In the genomic region with DNA sequence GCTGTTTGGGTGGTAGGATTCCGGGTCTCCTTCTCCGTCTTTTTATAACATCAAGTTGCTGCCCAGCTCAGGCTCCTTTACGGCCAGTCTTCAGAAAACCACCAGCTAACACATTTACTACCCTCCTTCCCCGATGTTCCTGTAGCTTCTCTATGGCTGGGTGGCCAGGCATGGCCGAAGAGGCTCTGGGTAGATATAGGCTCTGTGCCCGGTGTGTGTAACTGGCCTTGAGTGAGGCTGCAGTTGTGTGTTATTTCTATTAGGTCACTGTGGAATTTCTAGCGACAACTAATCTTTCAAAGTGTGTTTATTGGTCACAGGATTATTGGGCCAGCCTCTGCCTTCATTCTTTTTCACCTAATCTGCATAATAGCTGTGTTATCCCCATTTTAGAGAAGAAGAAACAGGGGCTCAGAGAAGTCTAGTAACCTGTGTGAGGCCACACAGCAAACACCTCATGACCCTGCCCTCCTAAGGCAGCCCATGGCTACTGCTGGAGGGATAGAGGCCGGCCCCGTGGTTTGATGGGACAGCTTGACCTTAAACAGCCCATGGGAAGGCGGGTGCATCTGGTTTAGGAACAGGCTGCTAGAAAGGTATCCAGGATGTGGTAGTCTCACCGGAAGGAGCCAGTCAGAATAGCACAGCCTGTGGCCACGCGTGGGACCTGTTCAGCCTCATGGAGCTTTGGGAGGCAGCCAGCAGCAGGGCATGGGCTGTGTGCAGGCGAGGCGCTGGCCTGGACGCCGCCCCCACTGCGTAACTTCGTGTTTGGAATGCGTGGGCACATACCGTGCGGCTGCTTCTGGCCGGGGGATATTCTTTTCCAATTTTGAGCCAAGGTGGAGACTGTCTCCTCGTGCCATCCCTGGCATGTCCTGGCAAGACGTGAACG, we compare ENCODE assay signal across 10 cellular contexts. TPM values are rescaled to one million over a fixed set of nuclear protein-coding genes. Genes with fewer than 3 reads are reported as not detected.
DNase-seq lines count a peak whose midpoint lies in the region; ATAC-seq lines count a peak whose summit lies in the region.
"Had no signal": no experiment of that assay in that cellular context is flagged by ENCODE, and none has a peak within 500 bp of the region (broad histone marks: within the 10 kb centered on the region; RNA-seq: fewer than 3 reads in every experiment).

No MANE protein-coding gene starts in this region.

- H3K27ac Mint-ChIP-seq in activated CD4-positive, alpha-beta memory T cell treated with anti-CD3 and anti-CD28 coated beads, Interleukin-2, amount 10 ng/mL, durations not matched to agents 7 days and 5 days, result no peak overlapping the region
- H3K27ac Mint-ChIP-seq: progenitor cell of endocrine pancreas had no signal

- CTCF ChIA-PET in activated CD4-positive, alpha-beta memory T cell treated with anti-CD3 and anti-CD28 coated beads, Interleukin-2, amount 10 ng/mL, durations not matched to agents 7 days and 5 days (lab: Charles Lee), result interaction anchor here (1.0 to 1.3 kb wide), 3 partner anchors 20 to 56 kb away, joined by 3 read pairs; no protein-coding TSS in a partner anchor

- peaks cover 26% of the 10 kb centered on the region for H3K4me1 Mint-ChIP-seq in activated CD4-positive, alpha-beta memory T cell treated with anti-CD3 and anti-CD28 coated beads, Interleukin-2, amount 10 ng/mL, durations not matched to agents 7 days and 5 days

- H3K27me3 Mint-ChIP-seq in activated CD4-positive, alpha-beta memory T cell treated with anti-CD3 and anti-CD28 coated beads, Interleukin-2, amount 10 ng/mL, durations not matched to agents 7 days and 5 days, result peaks cover 25% of the 10 kb centered on the region

- H3K9me3 Mint-ChIP-seq in activated CD4-positive, alpha-beta memory T cell treated with anti-CD3 and anti-CD28 coated beads, Interleukin-2, amount 10 ng/mL, durations not matched to agents 7 days and 5 days, result no peaks in the 10 kb centered on the region

- POLR2A ChIA-PET in activated CD4-positive, alpha-beta memory T cell treated with anti-CD3 and anti-CD28 coated beads, Interleukin-2, amount 10 ng/mL, durations not matched to agents 7 days and 5 days (lab: Charles Lee), result interaction anchor here (0.9 to 3.6 kb wide), 3 partner anchors 11 to 24 kb away, joined by 3 to 19 read pairs (median 4); no protein-coding TSS in a partner anchor

- peak overlapping the region; percentile 65 for H3K27ac ChIP-seq in epithelial cell of prostate

- DNase-seq in H4 (ENCODE audit: low spot score) (peak; percentile 44), epithelial cell of prostate (ENCODE audit: low read depth, low spot score) (peak; percentile 54), GOT3 (lab: John Stamatoyannopoulos, UW) (no peak), NCI-H1694 (lab: John Stamatoyannopoulos, UW) (no peak), SW 1271 (lab: John Stamatoyannopoulos, UW) (no peak)
- peak; percentile 71 for DNase-seq in activated CD4-positive, alpha-beta memory T cell treated with anti-CD3 and anti-CD28 coated beads, Interleukin-2, amount 10 ng/mL, durations not matched to agents 7 days and 5 days
- peak; percentile 41 for DNase-seq in stimulated activated CD4-positive, alpha-beta T cell treated with anti-CD3 and anti-CD28 coated beads, Interleukin-4, amount 100 ng/mL, for 24 hours
- DNase-seq: amniotic stem cell had no signal

- ATAC-seq in GM19452 (IDR thresholded peaks at IDR 0.05; ENCODE audit: unreplicated experiment), result no peak

- no peaks in the 10 kb centered on the region for H3K36me3 Mint-ChIP-seq in activated CD4-positive, alpha-beta memory T cell treated with anti-CD3 and anti-CD28 coated beads, Interleukin-2, amount 10 ng/mL, durations not matched to agents 7 days and 5 days (ENCODE audit: low read depth)

- no peak overlapping the region for H3K4me3 Mint-ChIP-seq in activated CD4-positive, alpha-beta memory T cell treated with anti-CD3 and anti-CD28 coated beads, Interleukin-2, amount 10 ng/mL, durations not matched to agents 7 days and 5 days

RNA-seq across cellular contexts. Expression of a gene that starts 29.7 kb away (rescaled TPM):
- total RNA-seq in H4 (2014; rRNA removed; shearing (Covaris generic)), result 62.5 and 63.4 TPM in 2 replicates
- not detected for total RNA-seq in activated CD4-positive, alpha-beta memory T cell treated with anti-CD3 and anti-CD28 coated beads, Interleukin-2, amount 10 ng/mL, durations not matched to agents 7 days and 5 days

RNA-seq across cellular contexts. Expression of a gene that starts 36.6 kb away (rescaled TPM):
- not detected in 2 replicates for total RNA-seq in H4 (2014; rRNA removed; shearing (Covaris generic))
- total RNA-seq in activated CD4-positive, alpha-beta memory T cell treated with anti-CD3 and anti-CD28 coated beads, Interleukin-2, amount 10 ng/mL, durations not matched to agents 7 days and 5 days, result not detected
- total RNA-seq: progenitor cell of endocrine pancreas had no signal

Comparison
In these comparisons a context has a peak if more than half of its experiments do, and no peak if none do; other contexts are left out.
1. DNase-seq: peak in H4 (single experiment), activated CD4-positive, alpha-beta memory T cell treated with anti-CD3 and anti-CD28 coated beads, Interleukin-2, amount 10 ng/mL, durations not matched to agents 7 days and 5 days (single experiment), epithelial cell of prostate (single experiment) and stimulated activated CD4-positive, alpha-beta T cell treated with anti-CD3 and anti-CD28 coated beads, Interleukin-4, amount 100 ng/mL, for 24 hours (single experiment); none in GOT3 (single experiment), NCI-H1694 (single experiment) and SW 1271 (0 of 2).
2. RNA of a gene that starts 29.7 kb away (total RNA-seq): 62.5 to 63.4 TPM in H4; not detected in activated CD4-positive, alpha-beta memory T cell treated with anti-CD3 and anti-CD28 coated beads, Interleukin-2, amount 10 ng/mL, durations not matched to agents 7 days and 5 days; every median in the first group is over 10 times any median in the second.